Comparison of ENCODE assay signal across 27 cellular contexts in genomic region chr12:1311145-1311544, GRCh38.
"Had no signal": no experiment of that assay in that cellular context is flagged by ENCODE, and none has a peak within 500 bp of the region (broad histone marks: within the 10 kb centered on the region; RNA-seq: fewer than 3 reads in every experiment).

No MANE protein-coding gene starts in this region.

- H3K36me3 Mint-ChIP-seq: natural killer cell; stimulated activated effector memory CD8-positive, alpha-beta T cell treated with anti-CD3 and anti-CD28 coated beads, Interleukin-12 subunit alpha, Interleukin-12 subunit beta, amount 100 ng/mL, for 72 hours had no signal

- H3K4me3 Mint-ChIP-seq: naive thymus-derived CD4-positive, alpha-beta T cell; natural killer cell; nephron; neural progenitor cell; stimulated activated effector memory CD8-positive, alpha-beta T cell treated with anti-CD3 and anti-CD28 coated beads, Interleukin-12 subunit alpha, Interleukin-12 subunit beta, amount 100 ng/mL, for 72 hours; stimulated activated naive B cell treated with anti-CD40 and anti-IgM and Interleukin-4, amounts not matched to agents 10 μg/mL and 1 μg/mL and 100 μg/mL, for 72 hours; stimulated activated naive CD8-positive, alpha-beta T cell treated with anti-CD3 and anti-CD28 coated beads, Interleukin-15, Interleukin-2, amounts not matched to agents 100 ng/mL and 50 ng/mL, for 24 hours; type B pancreatic cell had no signal

- H3K27me3 Mint-ChIP-seq: naive thymus-derived CD4-positive, alpha-beta T cell; progenitor cell of endocrine pancreas; stimulated activated naive B cell treated with anti-CD40 and anti-IgM and Interleukin-4, amounts not matched to agents 10 μg/mL and 1 μg/mL and 100 μg/mL, for 72 hours; stimulated activated naive CD8-positive, alpha-beta T cell treated with anti-CD3 and anti-CD28 coated beads, Interleukin-15, Interleukin-2, amounts not matched to agents 100 ng/mL and 50 ng/mL, for 24 hours; type B pancreatic cell had no signal

- H3K4me3 ChIP-seq: neural progenitor cell, psoas muscle, right lobe of liver, sigmoid colon, stomach, testis, tibial artery, transverse colon, upper lobe of right lung, uterus had no signal

- H3K27me3 ChIP-seq: neural progenitor cell, right lobe of liver, sigmoid colon, stomach, testis, tibial artery, transverse colon, upper lobe of right lung, uterus had no signal

- H3K9me3 ChIP-seq: right lobe of liver, sigmoid colon, testis, tibial artery, upper lobe of right lung had no signal

- H3K4me1 ChIP-seq: neural progenitor cell, psoas muscle, testis, upper lobe of right lung had no signal

- H3K36me3 ChIP-seq: neural progenitor cell, right lobe of liver, transverse colon, upper lobe of right lung, uterus had no signal

- DNase-seq: naive thymus-derived CD4-positive, alpha-beta T cell; natural killer cell; nucleus accumbens; posterior cingulate gyrus; psoas muscle; right lobe of liver; sigmoid colon; small intestine; stimulated activated CD4-positive, alpha-beta T cell treated with anti-CD3 and anti-CD28 coated beads, Interleukin-15, amount 100 ng/mL, for 24 hours; stimulated activated CD4-positive, alpha-beta T cell treated with anti-CD3 and anti-CD28 coated beads, Interleukin-2, amount 100 ng/mL, for 24 hours; stimulated activated CD4-positive, alpha-beta T cell treated with anti-CD3 and anti-CD28 coated beads, Interleukin-2, amount 100 ng/mL, for 48 hours; stimulated activated CD4-positive, alpha-beta T cell treated with anti-CD3 and anti-CD28 coated beads, Interleukin-4, amount 100 ng/mL, for 24 hours; stimulated activated naive B cell treated with anti-CD40 and anti-IgM and Interleukin-4, amounts not matched to agents 10 μg/mL and 1 μg/mL and 100 μg/mL, for 72 hours; stimulated activated naive CD4-positive, alpha-beta T cell treated with Interleukin-2 at 50 U/mL for 16 hours; stomach; testis; tibial artery; transverse colon; upper lobe of right lung; uterus had no signal

- H3K9me3 Mint-ChIP-seq: natural killer cell; stimulated activated effector memory CD8-positive, alpha-beta T cell treated with anti-CD3 and anti-CD28 coated beads, Interleukin-12 subunit alpha, Interleukin-12 subunit beta, amount 100 ng/mL, for 72 hours; type B pancreatic cell had no signal

- H3K27ac ChIP-seq: neural progenitor cell, parathyroid adenoma, psoas muscle, right lobe of liver, sigmoid colon, stomach, testis, tibial artery, transverse colon, upper lobe of right lung, uterus had no signal

- H3K27ac Mint-ChIP-seq: natural killer cell; neural progenitor cell; stimulated activated effector memory CD8-positive, alpha-beta T cell treated with anti-CD3 and anti-CD28 coated beads, Interleukin-12 subunit alpha, Interleukin-12 subunit beta, amount 100 ng/mL, for 72 hours; stimulated activated naive B cell treated with anti-CD40 and anti-IgM and Interleukin-4, amounts not matched to agents 10 μg/mL and 1 μg/mL and 100 μg/mL, for 72 hours; stimulated activated naive CD8-positive, alpha-beta T cell treated with anti-CD3 and anti-CD28 coated beads, Interleukin-15, Interleukin-2, amounts not matched to agents 100 ng/mL and 50 ng/mL, for 24 hours; type B pancreatic cell had no signal

- H3K4me1 Mint-ChIP-seq: stimulated activated effector memory CD8-positive, alpha-beta T cell treated with anti-CD3 and anti-CD28 coated beads, Interleukin-12 subunit alpha, Interleukin-12 subunit beta, amount 100 ng/mL, for 72 hours had no signal

- ATAC-seq: naive thymus-derived CD4-positive, alpha-beta T cell; natural killer cell; psoas muscle; stimulated activated effector memory CD8-positive, alpha-beta T cell treated with anti-CD3 and anti-CD28 coated beads, Interleukin-12 subunit alpha, Interleukin-12 subunit beta, amount 100 ng/mL, for 72 hours; stimulated activated naive B cell treated with anti-CD40 and anti-IgM and Interleukin-4, amounts not matched to agents 10 μg/mL and 1 μg/mL and 100 μg/mL, for 72 hours; upper lobe of right lung had no signal
